Comparison of ENCODE assay signal across 13 cellular contexts in genomic region chr4:137474711-137475301, GRCh38. TPM values are rescaled to one million over a fixed set of nuclear protein-coding genes. Genes with fewer than 3 reads are reported as not detected.
DNase-seq lines count a peak whose midpoint lies in the region; ATAC-seq and TF ChIP-seq lines count a peak whose summit lies in the region.
"Had no signal": no experiment of that assay in that cellular context is flagged by ENCODE, and none has a peak within 500 bp of the region (broad histone marks: within the 10 kb centered on the region; RNA-seq: fewer than 3 reads in every experiment).

No MANE protein-coding gene starts in this region.

- no peak for TF ChIP-seq POLR2A in breast epithelium (IDR thresholded peaks at IDR 0.05)
- TF ChIP-seq POLR2A in testis (IDR thresholded peaks at IDR 0.05) = no peak

- 7 to 45% methylated on average over 1 of the region's 1 CpG for WGBS in testis, 2 donors

- H3K4me1 Mint-ChIP-seq in MCF 10A (ENCODE audit: insufficient read depth, unreplicated experiment) = peaks cover 9% of the 10 kb centered on the region

- TF ChIP-seq CTCF in MCF 10A (IDR thresholded peaks at IDR 0.05; ENCODE audit: unreplicated experiment) (no peak), breast epithelium (IDR thresholded peaks at IDR 0.05) (no peak), fibroblast of pulmonary artery (IDR thresholded peaks at IDR 0.05; ENCODE audit: low read length, missing control alignments) (no peak), testis (IDR thresholded peaks at IDR 0.05) (no peak)

- peaks cover 5% of the 10 kb centered on the region for H3K36me3 Mint-ChIP-seq in MCF 10A (ENCODE audit: insufficient read depth, unreplicated experiment)

- H3K27ac Mint-ChIP-seq in MCF 10A (ENCODE audit: low read depth, unreplicated experiment) = no peak overlapping the region

- no peaks in the 10 kb centered on the region for H3K9me3 ChIP-seq in breast epithelium
- H3K9me3 ChIP-seq in testis = no peaks in the 10 kb centered on the region
- H3K9me3 ChIP-seq: adrenal gland had no signal

- H3K27me3 ChIP-seq in breast epithelium (no peaks in the 10 kb centered on the region), testis (no peaks in the 10 kb centered on the region)
- H3K27me3 ChIP-seq: adrenal gland had no signal

- ATAC-seq in GM19467 (IDR thresholded peaks at IDR 0.05; ENCODE audit: unreplicated experiment) = no peak

- no peak overlapping the region for H3K27ac ChIP-seq in breast epithelium
- H3K27ac ChIP-seq in testis = no peak overlapping the region
- H3K27ac ChIP-seq: adrenal gland, KMS-11 had no signal

- no peaks in the 10 kb centered on the region for H3K27me3 Mint-ChIP-seq in MCF 10A (ENCODE audit: insufficient read depth, unreplicated experiment)

- POLR2A ChIA-PET in MCF 10A (lab: Yijun Ruan, JAX) = interaction anchor here (1.3 kb wide), 1 partner anchor 41 kb away, joined by 4 read pairs; no protein-coding TSS in a partner anchor

- H3K4me1 ChIP-seq in breast epithelium (no peaks in the 10 kb centered on the region), testis (peaks cover 13% of the 10 kb centered on the region)
- H3K4me1 ChIP-seq: adrenal gland had no signal

- BruUV-seq in MCF 10A (replicated peaks; lab: Mats Ljungman, UMichigan) = no TSS peak

- peak; percentile 25 for DNase-seq in MCF 10A (ENCODE audit: unreplicated experiment)
- no peak for DNase-seq in breast epithelium (ENCODE audit: low spot score in 2 of 2)
- peak; percentile 16 for DNase-seq in NCI-H748 treated with DMSO at 0.1 percent for 48 hours (lab: John Stamatoyannopoulos, UW)
- DNase-seq in fibroblast of pulmonary artery (ENCODE audit: low read depth) = peak; percentile 75
- DNase-seq in testis = peak; percentile 45
- DNase-seq in activated gamma-delta T cell (lab: John Stamatoyannopoulos, UW) = no peak
- no peak for DNase-seq in HT-29 (ENCODE audit: low spot score)
- DNase-seq: stimulated activated naive CD4-positive, alpha-beta T cell treated with Interleukin-2 at 50 U/mL for 16 hours; T-helper 9 cell had no signal

- intact Hi-C loops in MCF 10A (cut with micrococcal nuclease) = no loop called here
- intact Hi-C loops in breast epithelium (cut with DNase I; ENCODE audit: low total_unique reads) = no loop called here
- intact Hi-C loops in testis (cut with DNase I; ENCODE audit: low total_unique reads) = no loop called here

- H3K4me3 ChIP-seq in breast epithelium = no peak overlapping the region
- no peak overlapping the region for H3K4me3 ChIP-seq in fibroblast of pulmonary artery (replicated peaks; ENCODE audit: low read depth, low read length)
- no peak overlapping the region for H3K4me3 ChIP-seq in testis
- H3K4me3 ChIP-seq: adrenal gland had no signal

- CTCF ChIA-PET in MCF 10A (lab: Yijun Ruan, JAX) = interaction anchor here (0.8 kb wide), 1 partner anchor 616 kb away, joined by 5 read pairs; no protein-coding TSS in a partner anchor

- H3K9me3 Mint-ChIP-seq in MCF 10A (ENCODE audit: unreplicated experiment) = no peaks in the 10 kb centered on the region

- no peak overlapping the region for H3K4me3 Mint-ChIP-seq in MCF 10A (ENCODE audit: unreplicated experiment)
- H3K4me3 Mint-ChIP-seq: neural crest cell had no signal

- H3K36me3 ChIP-seq in breast epithelium (no peaks in the 10 kb centered on the region), testis (ENCODE audit: low read depth, missing control alignments) (no peaks in the 10 kb centered on the region)
- H3K36me3 ChIP-seq: adrenal gland had no signal

RNA-seq across cellular contexts. Expression of gene PCDH18, which starts 57.5 kb away (rescaled TPM):
- 3.5 and 4.9 TPM in 2 replicates for total RNA-seq in MCF 10A (2022)
- 10 to 100 TPM; 34.2 to 67.2 (median 52.1) TPM for total RNA-seq in breast epithelium
- total RNA-seq in testis = 10 to 100 TPM; 15.3 to 23.3 TPM
- 12.3 TPM for polyA plus RNA-seq in testis (ENCODE audit: insufficient read depth, low read depth, low replicate concordance)
- not detected in 2 replicates for total RNA-seq in HT-29 (2014; rRNA removed; shearing (Covaris generic))

Comparison
In these comparisons a context has a peak if more than half of its experiments do, and no peak if none do; other contexts are left out.
1. DNase-seq: peak in MCF 10A (single experiment), NCI-H748 treated with DMSO at 0.1 percent for 48 hours (single experiment), fibroblast of pulmonary artery (single experiment) and testis (single experiment); none in breast epithelium (0 of 2), activated gamma-delta T cell (single experiment) and HT-29 (single experiment).